ENCODE assay signal across 1 cellular context in genomic region chr13:102399791-102400618, GRCh38.
TF ChIP-seq lines count a peak whose summit lies in the region.

No MANE protein-coding gene starts in this region.

TF ChIP-seq in WTC11, 78 proteins besides CTCF, POLR2A, EP300 and RAD21 (continued from another document):
- TF ChIP-seq, protein P1, sequence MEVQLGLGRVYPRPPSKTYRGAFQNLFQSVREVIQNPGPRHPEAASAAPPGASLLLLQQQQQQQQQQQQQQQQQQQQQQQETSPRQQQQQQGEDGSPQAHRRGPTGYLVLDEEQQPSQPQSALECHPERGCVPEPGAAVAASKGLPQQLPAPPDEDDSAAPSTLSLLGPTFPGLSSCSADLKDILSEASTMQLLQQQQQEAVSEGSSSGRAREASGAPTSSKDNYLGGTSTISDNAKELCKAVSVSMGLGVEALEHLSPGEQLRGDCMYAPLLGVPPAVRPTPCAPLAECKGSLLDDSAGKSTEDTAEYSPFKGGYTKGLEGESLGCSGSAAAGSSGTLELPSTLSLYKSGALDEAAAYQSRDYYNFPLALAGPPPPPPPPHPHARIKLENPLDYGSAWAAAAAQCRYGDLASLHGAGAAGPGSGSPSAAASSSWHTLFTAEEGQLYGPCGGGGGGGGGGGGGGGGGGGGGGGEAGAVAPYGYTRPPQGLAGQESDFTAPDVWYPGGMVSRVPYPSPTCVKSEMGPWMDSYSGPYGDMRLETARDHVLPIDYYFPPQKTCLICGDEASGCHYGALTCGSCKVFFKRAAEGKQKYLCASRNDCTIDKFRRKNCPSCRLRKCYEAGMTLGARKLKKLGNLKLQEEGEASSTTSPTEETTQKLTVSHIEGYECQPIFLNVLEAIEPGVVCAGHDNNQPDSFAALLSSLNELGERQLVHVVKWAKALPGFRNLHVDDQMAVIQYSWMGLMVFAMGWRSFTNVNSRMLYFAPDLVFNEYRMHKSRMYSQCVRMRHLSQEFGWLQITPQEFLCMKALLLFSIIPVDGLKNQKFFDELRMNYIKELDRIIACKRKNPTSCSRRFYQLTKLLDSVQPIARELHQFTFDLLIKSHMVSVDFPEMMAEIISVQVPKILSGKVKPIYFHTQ (CRISPR knock-in tag; IDR thresholded peaks at IDR 0.05), result no peak
- TF ChIP-seq ATF1 (CRISPR knock-in tag; IDR thresholded peaks at IDR 0.05) (no peak), MYBL2 (CRISPR knock-in tag; IDR thresholded peaks at IDR 0.05) (no peak), SMAD4 (CRISPR knock-in tag; IDR thresholded peaks at IDR 0.05) (no peak), ATF2 (CRISPR knock-in tag; IDR thresholded peaks at IDR 0.05; ENCODE audit: borderline replicate concordance, low read depth) (no peak), ZNF232 (CRISPR knock-in tag; IDR thresholded peaks at IDR 0.05) (no peak), ZNF423 (CRISPR knock-in tag; IDR thresholded peaks at IDR 0.05) (0 out of 2 replicates have a peak, but pooled peaks have one; percentile 18), FOXP1 (CRISPR knock-in tag; IDR thresholded peaks at IDR 0.05; ENCODE audit: borderline replicate concordance) (peak; percentile 63), CREM (CRISPR knock-in tag; IDR thresholded peaks at IDR 0.05) (no peak), ZNF317 (CRISPR knock-in tag; IDR thresholded peaks at IDR 0.05; ENCODE audit: borderline replicate concordance, low read depth) (no peak), ZBTB43 (CRISPR knock-in tag; IDR thresholded peaks at IDR 0.05) (0 out of 2 replicates have a peak, but pooled peaks have one; percentile 37), ZNF512 (CRISPR knock-in tag; IDR thresholded peaks at IDR 0.05; ENCODE audit: borderline replicate concordance) (0 out of 2 replicates have a peak, but pooled peaks have one; percentile 28), USF1 (CRISPR knock-in tag; IDR thresholded peaks at IDR 0.05) (no peak), ZNF138 (CRISPR knock-in tag; conservative IDR thresholded peaks at IDR 0.05) (no peak), ATF3 (CRISPR knock-in tag; conservative IDR thresholded peaks at IDR 0.05) (no peak), NFYB (CRISPR knock-in tag; conservative IDR thresholded peaks at IDR 0.05; ENCODE audit: low read depth) (no peak), NR1H2 (CRISPR knock-in tag; IDR thresholded peaks at IDR 0.05) (no peak), HMGXB4 (CRISPR knock-in tag; IDR thresholded peaks at IDR 0.05) (0 out of 2 replicates have a peak, but pooled peaks have one; percentile 5), GTF2I (CRISPR knock-in tag; conservative IDR thresholded peaks at IDR 0.05) (peak; percentile 67; the same call in 1 of the 2 replicates), ELF4 (CRISPR knock-in tag; IDR thresholded peaks at IDR 0.05; ENCODE audit: low read depth) (no peak), GRHL2 (CRISPR knock-in tag; IDR thresholded peaks at IDR 0.05; ENCODE audit: insufficient replicate concordance, severe bottlenecking) (no peak), ZNF121 (CRISPR knock-in tag; IDR thresholded peaks at IDR 0.05) (no peak), TCF7 (CRISPR knock-in tag; IDR thresholded peaks at IDR 0.05; ENCODE audit: low read depth) (no peak), MXD4 (CRISPR knock-in tag; IDR thresholded peaks at IDR 0.05; ENCODE audit: borderline replicate concordance) (no peak)
- TF ChIP-seq, protein P2, sequence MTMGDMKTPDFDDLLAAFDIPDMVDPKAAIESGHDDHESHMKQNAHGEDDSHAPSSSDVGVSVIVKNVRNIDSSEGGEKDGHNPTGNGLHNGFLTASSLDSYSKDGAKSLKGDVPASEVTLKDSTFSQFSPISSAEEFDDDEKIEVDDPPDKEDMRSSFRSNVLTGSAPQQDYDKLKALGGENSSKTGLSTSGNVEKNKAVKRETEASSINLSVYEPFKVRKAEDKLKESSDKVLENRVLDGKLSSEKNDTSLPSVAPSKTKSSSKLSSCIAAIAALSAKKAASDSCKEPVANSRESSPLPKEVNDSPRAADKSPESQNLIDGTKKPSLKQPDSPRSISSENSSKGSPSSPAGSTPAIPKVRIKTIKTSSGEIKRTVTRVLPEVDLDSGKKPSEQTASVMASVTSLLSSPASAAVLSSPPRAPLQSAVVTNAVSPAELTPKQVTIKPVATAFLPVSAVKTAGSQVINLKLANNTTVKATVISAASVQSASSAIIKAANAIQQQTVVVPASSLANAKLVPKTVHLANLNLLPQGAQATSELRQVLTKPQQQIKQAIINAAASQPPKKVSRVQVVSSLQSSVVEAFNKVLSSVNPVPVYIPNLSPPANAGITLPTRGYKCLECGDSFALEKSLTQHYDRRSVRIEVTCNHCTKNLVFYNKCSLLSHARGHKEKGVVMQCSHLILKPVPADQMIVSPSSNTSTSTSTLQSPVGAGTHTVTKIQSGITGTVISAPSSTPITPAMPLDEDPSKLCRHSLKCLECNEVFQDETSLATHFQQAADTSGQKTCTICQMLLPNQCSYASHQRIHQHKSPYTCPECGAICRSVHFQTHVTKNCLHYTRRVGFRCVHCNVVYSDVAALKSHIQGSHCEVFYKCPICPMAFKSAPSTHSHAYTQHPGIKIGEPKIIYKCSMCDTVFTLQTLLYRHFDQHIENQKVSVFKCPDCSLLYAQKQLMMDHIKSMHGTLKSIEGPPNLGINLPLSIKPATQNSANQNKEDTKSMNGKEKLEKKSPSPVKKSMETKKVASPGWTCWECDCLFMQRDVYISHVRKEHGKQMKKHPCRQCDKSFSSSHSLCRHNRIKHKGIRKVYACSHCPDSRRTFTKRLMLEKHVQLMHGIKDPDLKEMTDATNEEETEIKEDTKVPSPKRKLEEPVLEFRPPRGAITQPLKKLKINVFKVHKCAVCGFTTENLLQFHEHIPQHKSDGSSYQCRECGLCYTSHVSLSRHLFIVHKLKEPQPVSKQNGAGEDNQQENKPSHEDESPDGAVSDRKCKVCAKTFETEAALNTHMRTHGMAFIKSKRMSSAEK (CRISPR knock-in tag; IDR thresholded peaks at IDR 0.05; ENCODE audit: borderline replicate concordance), result no peak
- TF ChIP-seq, protein P3, sequence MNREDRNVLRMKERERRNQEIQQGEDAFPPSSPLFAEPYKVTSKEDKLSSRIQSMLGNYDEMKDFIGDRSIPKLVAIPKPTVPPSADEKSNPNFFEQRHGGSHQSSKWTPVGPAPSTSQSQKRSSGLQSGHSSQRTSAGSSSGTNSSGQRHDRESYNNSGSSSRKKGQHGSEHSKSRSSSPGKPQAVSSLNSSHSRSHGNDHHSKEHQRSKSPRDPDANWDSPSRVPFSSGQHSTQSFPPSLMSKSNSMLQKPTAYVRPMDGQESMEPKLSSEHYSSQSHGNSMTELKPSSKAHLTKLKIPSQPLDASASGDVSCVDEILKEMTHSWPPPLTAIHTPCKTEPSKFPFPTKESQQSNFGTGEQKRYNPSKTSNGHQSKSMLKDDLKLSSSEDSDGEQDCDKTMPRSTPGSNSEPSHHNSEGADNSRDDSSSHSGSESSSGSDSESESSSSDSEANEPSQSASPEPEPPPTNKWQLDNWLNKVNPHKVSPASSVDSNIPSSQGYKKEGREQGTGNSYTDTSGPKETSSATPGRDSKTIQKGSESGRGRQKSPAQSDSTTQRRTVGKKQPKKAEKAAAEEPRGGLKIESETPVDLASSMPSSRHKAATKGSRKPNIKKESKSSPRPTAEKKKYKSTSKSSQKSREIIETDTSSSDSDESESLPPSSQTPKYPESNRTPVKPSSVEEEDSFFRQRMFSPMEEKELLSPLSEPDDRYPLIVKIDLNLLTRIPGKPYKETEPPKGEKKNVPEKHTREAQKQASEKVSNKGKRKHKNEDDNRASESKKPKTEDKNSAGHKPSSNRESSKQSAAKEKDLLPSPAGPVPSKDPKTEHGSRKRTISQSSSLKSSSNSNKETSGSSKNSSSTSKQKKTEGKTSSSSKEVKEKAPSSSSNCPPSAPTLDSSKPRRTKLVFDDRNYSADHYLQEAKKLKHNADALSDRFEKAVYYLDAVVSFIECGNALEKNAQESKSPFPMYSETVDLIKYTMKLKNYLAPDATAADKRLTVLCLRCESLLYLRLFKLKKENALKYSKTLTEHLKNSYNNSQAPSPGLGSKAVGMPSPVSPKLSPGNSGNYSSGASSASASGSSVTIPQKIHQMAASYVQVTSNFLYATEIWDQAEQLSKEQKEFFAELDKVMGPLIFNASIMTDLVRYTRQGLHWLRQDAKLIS (CRISPR knock-in tag; IDR thresholded peaks at IDR 0.05; ENCODE audit: borderline replicate concordance), result no peak
